In genomic region chr10:128092454-128092853, GRCh38 we compare ENCODE assay signal across 20 cellular contexts.
"Had no signal": no experiment of that assay in that cellular context is flagged by ENCODE, and none has a peak within 500 bp of the region (broad histone marks: within the 10 kb centered on the region; RNA-seq: fewer than 3 reads in every experiment).

No MANE protein-coding gene starts in this region.

- H3K36me3 ChIP-seq: breast epithelium, esophagus muscularis mucosa, tibial nerve, uterus had no signal

- ATAC-seq: activated CD4-positive, alpha-beta T cell treated with anti-CD3 and anti-CD28 coated beads for 36 hours; activated naive CD8-positive, alpha-beta T cell treated with anti-CD3 and anti-CD28 coated beads, Interleukin-2, amount 50 U/mL, for 24 hours had no signal

- H3K9me3 ChIP-seq: breast epithelium, esophagus muscularis mucosa, tibial nerve, uterus had no signal

- DNase-seq: activated CD4-positive, alpha-beta memory T cell treated with anti-CD3 and anti-CD28 coated beads, Interleukin-2, amount 10 ng/mL, durations not matched to agents 7 days and 5 days; activated CD4-positive, alpha-beta T cell treated with anti-CD3 and anti-CD28 coated beads for 36 hours; activated effector memory CD4-positive, alpha-beta T cell treated with Interleukin-2 at 50 U/mL for 16 hours; activated naive CD4-positive, alpha-beta T cell treated with anti-CD3 and anti-CD28 coated beads, Interleukin-2, amount 10 ng/mL, durations not matched to agents 7 days and 5 days; activated naive CD8-positive, alpha-beta T cell treated with anti-CD3 and anti-CD28 coated beads, Interleukin-2, amount 50 U/mL, for 24 hours; activated T-cell treated with anti-CD3 and anti-CD28 coated beads, Interleukin-2, amount 50 U/mL, for 48 hours; anterior cingulate cortex; effector CD8-positive, alpha-beta T cell; foreskin melanocyte; hypothalamus; nephron progenitor cell; occipital lobe; stimulated activated CD4-positive, alpha-beta T cell treated with anti-CD3 and anti-CD28 coated beads, Interleukin-12 subunit alpha, Interleukin-12 subunit beta, amount 100 ng/mL, for 4 hours; stimulated activated CD4-positive, alpha-beta T cell treated with anti-CD3 and anti-CD28 coated beads, Interleukin-1b, Interleukin-23, amount 100 ng/mL, for 48 hours; stimulated activated CD8-positive, alpha-beta memory T cell treated with anti-CD3 and anti-CD28 coated beads, Interleukin-4, amount 100 ng/mL, for 48 hours; stimulated activated naive CD4-positive, alpha-beta T cell treated with Interleukin-2 at 50 U/mL for 16 hours; uterus had no signal

- H3K27me3 ChIP-seq: tibial nerve, uterus had no signal

- H3K4me1 ChIP-seq: breast epithelium, esophagus muscularis mucosa, tibial nerve, uterus had no signal

- H3K4me3 ChIP-seq: breast epithelium, esophagus muscularis mucosa, tibial nerve, uterus had no signal

- H3K27ac ChIP-seq: breast epithelium, esophagus muscularis mucosa, tibial nerve, uterus had no signal
